1 cellular context compared by ENCODE assay signal in genomic region chr11:44176541-44177213, GRCh38.
TF ChIP-seq lines count a peak whose summit lies in the region.

No MANE protein-coding gene starts in this region.

TF ChIP-seq in K562, 482 proteins besides CTCF, POLR2A, EP300 and RAD21 (continued from another document):
- TF ChIP-seq BACH1 (tag; IDR thresholded peaks at IDR 0.05) (no peak), RBM14 (IDR thresholded peaks at IDR 0.05; ENCODE audit: borderline replicate concordance, insufficient read depth, low read depth, low read length) (no peak), ZNF551 (CRISPR knock-in tag; IDR thresholded peaks at IDR 0.05) (no peak), ZNF174 (CRISPR knock-in tag; IDR thresholded peaks at IDR 0.05) (no peak), POLR2H (tag; IDR thresholded peaks at IDR 0.05; ENCODE audit: low read depth) (no peak), CREBBP (IDR thresholded peaks at IDR 0.05; ENCODE audit: low read depth, low read length) (no peak), DPF2 (IDR thresholded peaks at IDR 0.05) (peak; percentile 25; the same call in 1 of the 2 replicates), ELK1 (CRISPR knock-in tag; IDR thresholded peaks at IDR 0.05) (no peak), THRA (IDR thresholded peaks at IDR 0.05) (no peak), ZBTB33 (CRISPR knock-in tag; IDR thresholded peaks at IDR 0.05) (no peak), CEBPB (tag; IDR thresholded peaks at IDR 0.05) (peak; percentile 56), STAG1 (CRISPR knock-in tag; IDR thresholded peaks at IDR 0.05; ENCODE audit: borderline replicate concordance) (no peak), JUND (IDR thresholded peaks at IDR 0.05; ENCODE audit: borderline replicate concordance, low read depth, low read length) (peak; percentile 52; the same call in 1 of the 2 replicates), JUND (tag; IDR thresholded peaks at IDR 0.05; ENCODE audit: borderline replicate concordance, low read depth, low read length) (no peak; the same call in 2 of the 3 replicates), ZNF511 (CRISPR knock-in tag; IDR thresholded peaks at IDR 0.05) (no peak), SMARCE1 (IDR thresholded peaks at IDR 0.05) (no peak), DEAF1 (CRISPR knock-in tag; IDR thresholded peaks at IDR 0.05) (no peak), ZNF395 (CRISPR knock-in tag; IDR thresholded peaks at IDR 0.05) (no peak), ATF7 (IDR thresholded peaks at IDR 0.05) (peak; percentile 32; the same call in 1 of the 2 replicates), STAT5A (IDR thresholded peaks at IDR 0.05; ENCODE audit: borderline replicate concordance, low read length) (no peak), ZNF282 (CRISPR knock-in tag; IDR thresholded peaks at IDR 0.05) (no peak), SPI1 (IDR thresholded peaks at IDR 0.05; ENCODE audit: borderline replicate concordance, low read depth, low read length) (no peak), THAP12 (CRISPR knock-in tag; IDR thresholded peaks at IDR 0.05) (no peak), SMARCB1 (IDR thresholded peaks at IDR 0.05; ENCODE audit: insufficient read length, low read depth) (no peak), PTRF (tag; IDR thresholded peaks at IDR 0.05) (no peak), HOXB6 (CRISPR knock-in tag; IDR thresholded peaks at IDR 0.05; ENCODE audit: borderline replicate concordance) (no peak), ZNF239 (CRISPR knock-in tag; IDR thresholded peaks at IDR 0.05) (no peak), TEAD2 (tag; IDR thresholded peaks at IDR 0.05) (no peak), HSF4 (CRISPR knock-in tag; IDR thresholded peaks at IDR 0.05; ENCODE audit: borderline replicate concordance) (no peak), HNRNPK (IDR thresholded peaks at IDR 0.05; ENCODE audit: low read depth, low read length, poor library complexity, severe bottlenecking) (no peak), PKNOX1 (IDR thresholded peaks at IDR 0.05) (0 out of 2 replicates have a peak, but pooled peaks have one; percentile 12), SMAD4 (CRISPR knock-in tag; conservative IDR thresholded peaks at IDR 0.05) (no peak), MAFG (tag; conservative IDR thresholded peaks at IDR 0.05) (peak; percentile 37; the same call in 1 of the 2 replicates), ZBTB7A (IDR thresholded peaks at IDR 0.05; ENCODE audit: borderline replicate concordance, control insufficient read depth, low read depth, low read length) (no peak), ZNF431 (CRISPR knock-in tag; IDR thresholded peaks at IDR 0.05) (no peak), BRD9 (IDR thresholded peaks at IDR 0.05; ENCODE audit: low read depth, partially characterized antibody) (no peak), ZNF274 (IDR thresholded peaks at IDR 0.05; ENCODE audit: borderline replicate concordance, low read depth, low read length) (no peak), NCOA4 (IDR thresholded peaks at IDR 0.05; ENCODE audit: partially characterized antibody) (no peak), ZNF764 (CRISPR knock-in tag; IDR thresholded peaks at IDR 0.05; ENCODE audit: low read depth) (no peak), ATF1 (CRISPR knock-in tag; IDR thresholded peaks at IDR 0.05) (no peak), ATF1 (tag; IDR thresholded peaks at IDR 0.05) (peak; percentile 49), ZNF384 (IDR thresholded peaks at IDR 0.05; ENCODE audit: low read depth, low read length) (peak; percentile 82), PBX2 (CRISPR knock-in tag; IDR thresholded peaks at IDR 0.05; ENCODE audit: low read depth) (no peak), PBX2 (tag; conservative IDR thresholded peaks at IDR 0.05; ENCODE audit: low read depth) (peak; percentile 74), CEBPG (CRISPR knock-in tag; IDR thresholded peaks at IDR 0.05) (no peak), CEBPG (tag; conservative IDR thresholded peaks at IDR 0.05 in 1 of 2, IDR thresholded peaks at IDR 0.05 in 1 of 2) (peak; percentile 25 to 42; a peak in 2 of 4 replicates), CTBP1 (IDR thresholded peaks at IDR 0.05; ENCODE audit: borderline replicate concordance) (no peak), CGGBP1 (CRISPR knock-in tag; IDR thresholded peaks at IDR 0.05) (no peak), ZNF224 (CRISPR knock-in tag; IDR thresholded peaks at IDR 0.05) (no peak), TCFL5 (CRISPR knock-in tag; conservative IDR thresholded peaks at IDR 0.05) (no peak), PCBP2 (IDR thresholded peaks at IDR 0.05; ENCODE audit: low read depth, low read length, poor library complexity, severe bottlenecking) (no peak)
